ENCODE assay signal across 19 cellular contexts in genomic region chr14:22803575-22803974, GRCh38. TPM values are rescaled to one million over a fixed set of nuclear protein-coding genes. Genes with fewer than 3 reads are reported as not detected.
DNase-seq lines count a peak whose midpoint lies in the region; ATAC-seq, FAIRE-seq and TF ChIP-seq lines count a peak whose summit lies in the region.
"Had no signal": no experiment of that assay in that cellular context is flagged by ENCODE, and none has a peak within 500 bp of the region (broad histone marks: within the 10 kb centered on the region; RNA-seq: fewer than 3 reads in every experiment).

No MANE protein-coding gene starts in this region.

- TF ChIP-seq CTCF in DOHH2 (IDR thresholded peaks at IDR 0.05; ENCODE audit: low read depth, low read length, poor library complexity, severe bottlenecking) (no peak), gastrocnemius medialis (IDR thresholded peaks at IDR 0.05 in 4 of 5, conservative IDR thresholded peaks at IDR 0.05 in 1 of 5) (no peak), esophagus squamous epithelium (IDR thresholded peaks at IDR 0.05) (no peak)

- 67 to 75% methylated on average over 3 of the region's 3 CpGs for WGBS in esophagus squamous epithelium, 2 donors

- peaks cover 84% of the 10 kb centered on the region for H3K79me2 ChIP-seq in DOHH2 (ENCODE audit: control insufficient read depth, low read length)

- no peak for DNase-seq in GM19239 (ENCODE audit: insufficient read length, low spot score)
- no peak for DNase-seq in gastrocnemius medialis
- DNase-seq in NCI-H1105 (lab: John Stamatoyannopoulos, UW): no peak
- no peak for DNase-seq in esophagus squamous epithelium (lab: John Stamatoyannopoulos, UW)
- DNase-seq: activated CD4-positive, CD25-positive, alpha-beta regulatory T cell treated with anti-CD3 and anti-CD28 coated beads, Interleukin-2, amount 50 U/mL, for 72 hours; activated naive CD4-positive, alpha-beta T cell treated with anti-CD3 and anti-CD28 coated beads for 36 hours; Calu3; H9; Kasumi-1; NCI-H1436; NCI-H524 treated with DMSO at 0.1 percent for 48 hours; psoas muscle; substantia nigra had no signal

- no peak for TF ChIP-seq POLR2A in gastrocnemius medialis (IDR thresholded peaks at IDR 0.05)
- no peak for TF ChIP-seq POLR2A in esophagus squamous epithelium (IDR thresholded peaks at IDR 0.05)

- no peaks in the 10 kb centered on the region for H3K9me2 ChIP-seq in DOHH2 (replicated peaks; ENCODE audit: control insufficient read depth, low read length)

- H3K4me2 ChIP-seq in DOHH2 (ENCODE audit: low read length): peak overlapping the region; percentile 95

- in situ Hi-C loops in gastrocnemius medialis (cut with MboI; ENCODE audit: low sequenced_read_pairs in 4 of 4): no loop called here

- peaks cover 57% of the 10 kb centered on the region for H3F3A ChIP-seq in DOHH2 (ENCODE audit: control insufficient read depth, insufficient read depth)

- H3K27me3 ChIP-seq in DOHH2 (ENCODE audit: control insufficient read depth, low read length) (no peaks in the 10 kb centered on the region), gastrocnemius medialis (no peaks in the 10 kb centered on the region), esophagus squamous epithelium (no peaks in the 10 kb centered on the region)
- H3K27me3 ChIP-seq: breast epithelium had no signal

- peak; percentile 95 for FAIRE-seq in GM19239 (lab: Jason Lieb, UNC)

- H3K4me1 ChIP-seq in DOHH2 (ENCODE audit: control insufficient read depth, low read length) (peaks cover 99% of the 10 kb centered on the region), gastrocnemius medialis (no peaks in the 10 kb centered on the region), esophagus squamous epithelium (no peaks in the 10 kb centered on the region)
- H3K4me1 ChIP-seq: breast epithelium, psoas muscle had no signal

- H3K27ac ChIP-seq in DOHH2 (ENCODE audit: low read depth, low read length): peak overlapping the region; percentile 100
- H3K27ac ChIP-seq in gastrocnemius medialis: no peak overlapping the region
- no peak overlapping the region for H3K27ac ChIP-seq in esophagus squamous epithelium
- H3K27ac ChIP-seq: breast epithelium, psoas muscle had no signal

- ATAC-seq in HG02642 (IDR thresholded peaks at IDR 0.05; ENCODE audit: poor library complexity, unreplicated experiment) (peak; percentile 37), HG03520 (IDR thresholded peaks at IDR 0.05; ENCODE audit: unreplicated experiment) (peak; percentile 19), gastrocnemius medialis (no peak), HG02678 (IDR thresholded peaks at IDR 0.05; ENCODE audit: unreplicated experiment) (no peak)
- ATAC-seq: left lobe of liver, psoas muscle had no signal

- H3K4me3 ChIP-seq in DOHH2 (ENCODE audit: low read length): peak overlapping the region; percentile 69
- no peak overlapping the region for H3K4me3 ChIP-seq in gastrocnemius medialis
- H3K4me3 ChIP-seq in esophagus squamous epithelium: no peak overlapping the region
- H3K4me3 ChIP-seq: breast epithelium, psoas muscle had no signal

- H4K20me1 ChIP-seq in DOHH2 (ENCODE audit: control insufficient read depth, insufficient read depth, low read depth, low read length): no peaks in the 10 kb centered on the region

- H3K9me3 ChIP-seq in DOHH2 (ENCODE audit: control insufficient read depth, insufficient read depth, low read length) (no peaks in the 10 kb centered on the region), gastrocnemius medialis (no peaks in the 10 kb centered on the region), esophagus squamous epithelium (no peaks in the 10 kb centered on the region)
- H3K9me3 ChIP-seq: breast epithelium, psoas muscle had no signal

- intact Hi-C loops in gastrocnemius medialis (cut with DNase I; ENCODE audit: low total_unique reads) (no loop called here), esophagus squamous epithelium (cut with DNase I) (no loop called here)

- H3K36me3 ChIP-seq in DOHH2 (ENCODE audit: control insufficient read depth, low read length) (peaks cover 48% of the 10 kb centered on the region), gastrocnemius medialis (no peaks in the 10 kb centered on the region), esophagus squamous epithelium (no peaks in the 10 kb centered on the region)
- H3K36me3 ChIP-seq: breast epithelium had no signal

RNA-seq across cellular contexts. Expression of gene SLC7A7, which starts 11.7 kb away (rescaled TPM):
- 1 to 10 TPM in 3 of 4 donors, under 1 TPM in 1; 0.68 to 5.3 (median 2.2) TPM for total RNA-seq in gastrocnemius medialis
- total RNA-seq in esophagus squamous epithelium: 10 to 100 TPM in 1 of 4 donors, 1 to 10 TPM in 2, not detected in 1; 2.5 to 12.6 (median 7.8) TPM

RNA-seq across cellular contexts. Expression of gene MRPL52, which starts 26.1 kb away (rescaled TPM):
- total RNA-seq in gastrocnemius medialis (100 to 1,000 TPM in 1 of 4 donors, 10 to 100 TPM in 3; 48.5 to 153 (median 89.0) TPM), esophagus squamous epithelium (100 to 1,000 TPM in 1 of 4 donors, 10 to 100 TPM in 3; 32.8 to 142 (median 82.1) TPM)

RNA-seq across cellular contexts. Expression of gene MMP14, which starts 32.8 kb away (rescaled TPM):
- 10 to 100 TPM; 14.9 to 29.7 (median 20.8) TPM for total RNA-seq in gastrocnemius medialis
- 100 to 1,000 TPM in 3 of 4 donors, 10 to 100 TPM in 1; 67.9 to 127 (median 102) TPM for total RNA-seq in esophagus squamous epithelium

RNA-seq across cellular contexts. Expression of gene OXA1L, which starts 37.1 kb away (rescaled TPM):
- total RNA-seq in gastrocnemius medialis (100 to 1,000 TPM in 3 of 4 donors, 10 to 100 TPM in 1; 83.5 to 135 (median 114) TPM), esophagus squamous epithelium (10 to 100 TPM; 52.1 to 85.8 (median 73.4) TPM)

Comparison
In these comparisons a context has a peak if more than half of its experiments do, and no peak if none do; other contexts are left out.
1. ATAC-seq: peak in HG02642 (single experiment) and HG03520 (single experiment); none in gastrocnemius medialis (0 of 2) and HG02678 (single experiment).